In the genomic region with DNA sequence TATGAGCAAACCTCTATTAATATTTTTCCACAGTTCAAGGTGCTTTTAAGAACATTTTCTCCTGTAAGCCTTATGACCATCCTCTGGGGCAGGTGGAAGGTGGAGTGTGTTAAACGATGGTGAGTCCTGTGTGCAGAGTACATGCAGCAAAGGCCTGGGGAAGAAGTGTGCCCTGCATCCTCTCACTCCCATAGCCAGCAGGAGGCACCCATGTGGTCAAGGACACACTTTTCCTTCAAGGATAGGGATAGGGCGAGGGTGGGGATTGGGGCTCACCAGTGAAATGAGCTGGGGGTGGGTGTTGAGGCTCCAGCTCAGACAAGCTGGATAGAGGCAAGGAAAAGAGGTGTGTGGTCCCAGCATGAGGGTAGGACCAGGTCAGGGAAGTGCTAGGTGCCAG, we compare ENCODE assay signal across 16 cellular contexts.
"Had no signal": no experiment of that assay in that cellular context is flagged by ENCODE, and none has a peak within 500 bp of the region (broad histone marks: within the 10 kb centered on the region; RNA-seq: fewer than 3 reads in every experiment).

No MANE protein-coding gene starts in this region.

- H3K4me1 ChIP-seq: SJSA1 had no signal

- H3K36me3 ChIP-seq: SJSA1 had no signal

- H3K4me3 ChIP-seq: K562, SJSA1 had no signal

- H3K9ac ChIP-seq: KMS-11, SK-N-SH had no signal

- H3K4me2 ChIP-seq: KMS-11, SK-N-SH had no signal

- H3K27ac ChIP-seq: HL-60, KMS-11, SJSA1 had no signal

- DNase-seq: NCI-H1048, NCI-H1105, NCI-H1436 treated with DMSO at 0.1 percent for 48 hours, NCI-H187 treated with DMSO at 0.1 percent for 48 hours, NCI-H2029 treated with DMSO at 0.1 percent for 48 hours, NCI-H2227 treated with DMSO at 0.1 percent for 48 hours, NCI-H510A, NCI-H524 treated with DMSO at 0.1 percent for 48 hours, NCI-H774, Right ventricle myocardium superior, SIG-M5 had no signal

- H3K9me3 ChIP-seq: SK-N-SH had no signal

- H3K27me3 ChIP-seq: SJSA1 had no signal
